In the genomic region with DNA sequence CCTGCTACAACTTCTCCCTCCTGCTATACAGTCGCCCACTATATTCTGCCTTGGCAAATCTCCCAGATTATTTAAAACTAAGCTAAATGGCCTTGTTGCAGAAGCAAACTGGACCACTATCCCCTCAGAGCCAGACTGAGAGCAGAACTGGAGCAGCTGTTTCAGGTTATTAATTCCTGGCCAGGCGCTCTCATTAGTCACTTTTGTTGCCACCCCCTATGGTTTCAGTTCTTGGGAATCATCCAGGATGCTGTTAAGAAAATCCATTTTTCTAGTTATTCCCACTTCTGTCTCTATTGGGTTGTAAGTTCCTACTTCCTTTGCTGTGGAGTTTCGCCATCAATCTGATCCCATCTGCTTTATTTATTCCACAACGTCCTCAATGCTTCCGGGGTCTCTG, we compare ENCODE assay signal across 12 cellular contexts.
DNase-seq lines count a peak whose midpoint lies in the region; ATAC-seq lines count a peak whose summit lies in the region.
"Had no signal": no experiment of that assay in that cellular context is flagged by ENCODE, and none has a peak within 500 bp of the region (broad histone marks: within the 10 kb centered on the region; RNA-seq: fewer than 3 reads in every experiment).

No MANE protein-coding gene starts in this region.

- H3K9me3 Mint-ChIP-seq in stimulated activated effector memory CD8-positive, alpha-beta T cell treated with anti-CD3 and anti-CD28 coated beads, Interleukin-12 subunit alpha, Interleukin-12 subunit beta, amount 100 ng/mL, for 72 hours = peaks cover 9% of the 10 kb centered on the region

- no peak for ATAC-seq in stimulated activated effector memory CD8-positive, alpha-beta T cell treated with anti-CD3 and anti-CD28 coated beads, Interleukin-12 subunit alpha, Interleukin-12 subunit beta, amount 100 ng/mL, for 72 hours
- ATAC-seq: A549; activated CD8-positive, alpha-beta T cell treated with anti-CD3 and anti-CD28 coated beads, Interleukin-2, amount 10 ng/mL, durations not matched to agents 7 days and 5 days had no signal

- no peak overlapping the region for H3K27ac Mint-ChIP-seq in stimulated activated effector memory CD8-positive, alpha-beta T cell treated with anti-CD3 and anti-CD28 coated beads, Interleukin-12 subunit alpha, Interleukin-12 subunit beta, amount 100 ng/mL, for 72 hours
- H3K27ac Mint-ChIP-seq: activated CD8-positive, alpha-beta T cell treated with anti-CD3 and anti-CD28 coated beads, Interleukin-2, amount 10 ng/mL, durations not matched to agents 7 days and 5 days had no signal

- H3K4me3 Mint-ChIP-seq in stimulated activated effector memory CD8-positive, alpha-beta T cell treated with anti-CD3 and anti-CD28 coated beads, Interleukin-12 subunit alpha, Interleukin-12 subunit beta, amount 100 ng/mL, for 72 hours = no peak overlapping the region
- H3K4me3 Mint-ChIP-seq: activated CD8-positive, alpha-beta T cell treated with anti-CD3 and anti-CD28 coated beads, Interleukin-2, amount 10 ng/mL, durations not matched to agents 7 days and 5 days had no signal

- peak overlapping the region; percentile 82 for H3K27ac ChIP-seq in epithelial cell of prostate
- H3K27ac ChIP-seq: A549 had no signal

- DNase-seq in NCI-H1694 treated with DMSO at 0.1 percent for 48 hours (lab: John Stamatoyannopoulos, UW) (peak; percentile 1), NCI-H1694 (lab: John Stamatoyannopoulos, UW) (no peak), NCI-H446 treated with DMSO at 0.1 percent for 48 hours (lab: John Stamatoyannopoulos, UW) (peak; percentile 97), epithelial cell of prostate (ENCODE audit: low read depth, low spot score) (no peak), pons (ENCODE audit: low spot score) (peak; percentile 12), SHP77 (lab: John Stamatoyannopoulos, UW) (no peak), T1000 (lab: John Stamatoyannopoulos, UW) (no peak)
- no peak for DNase-seq in stimulated activated effector memory CD8-positive, alpha-beta T cell treated with anti-CD3 and anti-CD28 coated beads, Interleukin-12 subunit alpha, Interleukin-12 subunit beta, amount 100 ng/mL, for 72 hours (ENCODE audit: low spot score in 2 of 2)
- DNase-seq: activated CD8-positive, alpha-beta T cell treated with anti-CD3 and anti-CD28 coated beads, Interleukin-2, amount 10 ng/mL, durations not matched to agents 7 days and 5 days; amniotic stem cell; NCI-H2029 treated with DMSO at 0.1 percent for 48 hours had no signal

- no peaks in the 10 kb centered on the region for H3K4me1 Mint-ChIP-seq in stimulated activated effector memory CD8-positive, alpha-beta T cell treated with anti-CD3 and anti-CD28 coated beads, Interleukin-12 subunit alpha, Interleukin-12 subunit beta, amount 100 ng/mL, for 72 hours

- no peaks in the 10 kb centered on the region for H3K36me3 Mint-ChIP-seq in stimulated activated effector memory CD8-positive, alpha-beta T cell treated with anti-CD3 and anti-CD28 coated beads, Interleukin-12 subunit alpha, Interleukin-12 subunit beta, amount 100 ng/mL, for 72 hours

Comparison
In these comparisons a context has a peak if more than half of its experiments do, and no peak if none do; other contexts are left out.
1. DNase-seq: peak in NCI-H1694 treated with DMSO at 0.1 percent for 48 hours (single experiment), NCI-H446 treated with DMSO at 0.1 percent for 48 hours (single experiment) and pons (single experiment); none in NCI-H1694 (single experiment), epithelial cell of prostate (single experiment), SHP77 (0 of 2), stimulated activated effector memory CD8-positive, alpha-beta T cell treated with anti-CD3 and anti-CD28 coated beads, Interleukin-12 subunit alpha, Interleukin-12 subunit beta, amount 100 ng/mL, for 72 hours (0 of 2) and T1000 (single experiment).